Comparison of ENCODE assay signal across 9 cellular contexts in genomic region chr12:31491819-31492598, GRCh38.
DNase-seq lines count a peak whose midpoint lies in the region; ATAC-seq, FAIRE-seq and TF ChIP-seq lines count a peak whose summit lies in the region.
"Had no signal": no experiment of that assay in that cellular context is flagged by ENCODE, and none has a peak within 500 bp of the region (broad histone marks: within the 10 kb centered on the region; RNA-seq: fewer than 3 reads in every experiment).

No MANE protein-coding gene starts in this region.

- no peak for TF ChIP-seq CTCF in A673 (conservative IDR thresholded peaks at IDR 0.05; ENCODE audit: low read depth, low read length)
- TF ChIP-seq CTCF in astrocyte of the cerebellum (IDR thresholded peaks at IDR 0.05; ENCODE audit: low read depth, low read length, missing control alignments), result no peak
- no peak for TF ChIP-seq CTCF in kidney (IDR thresholded peaks at IDR 0.05; ENCODE audit: borderline replicate concordance, extremely low read depth, insufficient read depth)
- no peak for TF ChIP-seq CTCF in activated CD8-positive, alpha-beta T cell treated with anti-CD3 and anti-CD28 coated beads for 36 hours (IDR thresholded peaks at IDR 0.05)

- DNase-seq in A673 (ENCODE audit: low spot score), result peak; percentile 92
- peak; percentile 97 for DNase-seq in HT-29 (ENCODE audit: low spot score)
- DNase-seq in astrocyte of the cerebellum (ENCODE audit: low read depth), result peak; percentile 87
- DNase-seq in kidney, result no peak
- DNase-seq in activated gamma-delta T cell (lab: John Stamatoyannopoulos, UW), result no peak
- DNase-seq in midbrain (lab: John Stamatoyannopoulos, UW), result no peak
- no peak for DNase-seq in activated CD8-positive, alpha-beta T cell treated with anti-CD3 and anti-CD28 coated beads for 36 hours
- DNase-seq: CD8-positive, alpha-beta memory T cell had no signal

- no peaks in the 10 kb centered on the region for H3K4me1 Mint-ChIP-seq in activated CD8-positive, alpha-beta T cell treated with anti-CD3 and anti-CD28 coated beads for 36 hours (ENCODE audit: low read depth)
- H3K4me1 Mint-ChIP-seq: CD8-positive, alpha-beta memory T cell had no signal

- H3K4me1 ChIP-seq in A673 (ENCODE audit: insufficient read depth, low read length, poor library complexity, severe bottlenecking) (peaks cover 41% of the 10 kb centered on the region), kidney (ENCODE audit: control insufficient read depth in 1 of 2, insufficient read depth in 1 of 2, low read depth in 1 of 2, low read length in 2 of 2) (peaks cover 0 to 3% of the 10 kb centered on the region in 2 donors)

- H3K4me3 ChIP-seq in A673 (ENCODE audit: low read depth, low read length, poor library complexity, severe bottlenecking) (no peak overlapping the region), astrocyte of the cerebellum (ENCODE audit: low read depth, low read length) (no peak overlapping the region), kidney (ENCODE audit: low read length in 2 of 2) (no peak overlapping the region)

- CTCF ChIA-PET in A673 (lab: Charles Lee), result interaction anchor here (0.6 kb wide), 2 partner anchors 146 to 1693 kb away, joined by 3 read pairs; no protein-coding TSS in a partner anchor
- CTCF ChIA-PET in activated CD8-positive, alpha-beta T cell treated with anti-CD3 and anti-CD28 coated beads for 36 hours (lab: Charles Lee), result interaction anchor here (1.1 kb wide), 1 partner anchor 21 kb away, joined by 3 read pairs; no protein-coding TSS in a partner anchor

- no peak overlapping the region for H3K27ac Mint-ChIP-seq in activated CD8-positive, alpha-beta T cell treated with anti-CD3 and anti-CD28 coated beads for 36 hours

- H3K36me3 Mint-ChIP-seq in activated CD8-positive, alpha-beta T cell treated with anti-CD3 and anti-CD28 coated beads for 36 hours (ENCODE audit: low read depth), result no peaks in the 10 kb centered on the region
- H3K36me3 Mint-ChIP-seq: CD8-positive, alpha-beta memory T cell had no signal

- H3K36me3 ChIP-seq in A673 (ENCODE audit: insufficient read depth, low read length, poor library complexity, severe bottlenecking) (no peaks in the 10 kb centered on the region), kidney (ENCODE audit: control insufficient read depth in 1 of 2, insufficient read depth in 2 of 2, low read length in 2 of 2) (no peaks in the 10 kb centered on the region)

- POLR2A ChIA-PET in A673 (lab: Charles Lee; ENCODE audit: low non-redundant PET), result interaction anchor here (0.6 kb wide), 1 partner anchor 996 kb away, joined by 7 read pairs; no protein-coding TSS in a partner anchor
- POLR2A ChIA-PET in activated CD8-positive, alpha-beta T cell treated with anti-CD3 and anti-CD28 coated beads for 36 hours (lab: Charles Lee), result no interaction called here

- intact Hi-C loops in A673 (cut with micrococcal nuclease; ENCODE audit: unreplicated experiment), result no loop called here
- intact Hi-C loops in kidney (cut with DNase I), result no loop called here
- intact Hi-C loops in activated CD8-positive, alpha-beta T cell treated with anti-CD3 and anti-CD28 coated beads for 36 hours (cut with micrococcal nuclease), result no loop called here

- peaks cover 3% of the 10 kb centered on the region for H3K27me3 Mint-ChIP-seq in activated CD8-positive, alpha-beta T cell treated with anti-CD3 and anti-CD28 coated beads for 36 hours

- peak; percentile 63 for FAIRE-seq in kidney (lab: Jason Lieb, UNC)

- no peaks in the 10 kb centered on the region for H3K27me3 ChIP-seq in A673 (replicated peaks; ENCODE audit: insufficient read depth, low read depth, low read length, poor library complexity)

- BruUV-seq in A673 (replicated peaks; lab: Mats Ljungman, UMichigan), result no TSS peak

- ATAC-seq in GM18858 (IDR thresholded peaks at IDR 0.05; ENCODE audit: unreplicated experiment), result no peak
- no peak for ATAC-seq in activated CD8-positive, alpha-beta T cell treated with anti-CD3 and anti-CD28 coated beads for 36 hours

- H3K9me3 Mint-ChIP-seq in activated CD8-positive, alpha-beta T cell treated with anti-CD3 and anti-CD28 coated beads for 36 hours, result no peaks in the 10 kb centered on the region
- H3K9me3 Mint-ChIP-seq: CD8-positive, alpha-beta memory T cell had no signal

- no peak overlapping the region for H3K9ac ChIP-seq in kidney (ENCODE audit: low read length in 2 of 2)

- H3K27ac ChIP-seq in A673 (ENCODE audit: low read depth, low read length, poor library complexity, severe bottlenecking), result no peak overlapping the region
- H3K27ac ChIP-seq in kidney (ENCODE audit: low read depth in 2 of 2, low read length in 2 of 2), result no peak overlapping the region

- in situ Hi-C loops in astrocyte of the cerebellum (cut with HindIII; ENCODE audit: low sequenced_read_pairs), result loop anchor here (25.0 kb wide), 1 partner anchor 95 kb away; the partner anchor contains the start of gene DENND5B

- H3K9me3 ChIP-seq in A673 (ENCODE audit: low read depth, low read length, poor library complexity, severe bottlenecking), result no peaks in the 10 kb centered on the region
- no peaks in the 10 kb centered on the region for H3K9me3 ChIP-seq in kidney (ENCODE audit: control insufficient read depth in 1 of 2, low read length in 2 of 2)

- no peak overlapping the region for H3K4me3 Mint-ChIP-seq in activated CD8-positive, alpha-beta T cell treated with anti-CD3 and anti-CD28 coated beads for 36 hours
- H3K4me3 Mint-ChIP-seq: CD8-positive, alpha-beta memory T cell had no signal

Comparison
In these comparisons a context has a peak if more than half of its experiments do, and no peak if none do; other contexts are left out.
1. DNase-seq: peak in A673 (single experiment), HT-29 (single experiment) and astrocyte of the cerebellum (single experiment); none in kidney (single experiment), activated gamma-delta T cell (single experiment), midbrain (single experiment) and activated CD8-positive, alpha-beta T cell treated with anti-CD3 and anti-CD28 coated beads for 36 hours (single experiment).